In the genomic region with DNA sequence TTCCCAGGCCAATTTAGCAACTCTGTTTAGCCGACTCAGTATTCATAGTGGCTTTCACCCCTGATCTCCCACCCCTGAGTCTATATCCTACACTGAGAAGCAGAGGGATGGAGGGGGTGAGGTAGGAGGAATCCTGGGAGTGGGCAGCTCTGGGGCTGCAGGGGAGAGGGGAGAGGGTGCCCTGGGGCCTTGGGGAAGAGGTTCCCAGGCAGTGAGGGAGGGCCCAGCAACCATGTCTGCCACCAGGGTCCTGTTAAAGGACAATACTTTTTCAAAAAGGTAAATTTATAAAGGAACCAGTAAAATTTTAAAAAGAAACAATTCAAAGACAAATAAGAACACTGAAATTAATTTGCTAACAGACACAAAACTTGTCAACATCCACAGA, we compare ENCODE assay signal across 20 cellular contexts. TPM values are rescaled to one million over a fixed set of nuclear protein-coding genes. Genes with fewer than 3 reads are reported as not detected.
DNase-seq lines count a peak whose midpoint lies in the region; ATAC-seq and TF ChIP-seq lines count a peak whose summit lies in the region.
"Had no signal": no experiment of that assay in that cellular context is flagged by ENCODE, and none has a peak within 500 bp of the region (broad histone marks: within the 10 kb centered on the region; RNA-seq: fewer than 3 reads in every experiment).

No MANE protein-coding gene starts in this region.

- intact Hi-C loops in CD4-positive, alpha-beta memory T cell (cut with micrococcal nuclease), result loop anchor here (5.0 to 10.0 kb wide), 3 partner anchors 42 to 365 kb away; a partner anchor contains a TSS

- no peak overlapping the region for H3K27ac ChIP-seq in CD4-positive, alpha-beta memory T cell (ENCODE audit: low read depth, low read length)
- H3K27ac ChIP-seq in HEK293 (ENCODE audit: extremely low read depth, low read depth, low read length) (no peak overlapping the region), gastroesophageal sphincter (peak overlapping the region in 1 of 4 donors; percentile 13)
- H3K27ac ChIP-seq: BLaER1, KMS-11, SJCRH30 had no signal

- WGBS in gastroesophageal sphincter (ENCODE audit: low coverage in 1 of 2), 2 donors, result no CpG with 5 or more reads among the region's 1 CpG

- no peak for ATAC-seq in effector memory CD8-positive, alpha-beta T cell (replicated peaks)
- ATAC-seq in stimulated activated naive B cell treated with anti-CD40 and anti-IgM and Interleukin-4, amounts not matched to agents 10 μg/mL and 1 μg/mL and 100 μg/mL, for 72 hours (replicated peaks), result no peak
- no peak for ATAC-seq in esophagus mucosa
- no peak for ATAC-seq in gastroesophageal sphincter
- no peak for ATAC-seq in HG02588 (IDR thresholded peaks at IDR 0.05; ENCODE audit: unreplicated experiment)

- no peaks in the 10 kb centered on the region for H3K9me3 ChIP-seq in CD4-positive, alpha-beta memory T cell (ENCODE audit: control insufficient read depth in 1 of 2, low read length in 2 of 2)
- H3K9me3 ChIP-seq in HEK293 (ENCODE audit: control insufficient read depth, insufficient read depth, low read depth, low read length) (no peaks in the 10 kb centered on the region), gastroesophageal sphincter (no peaks in the 10 kb centered on the region)
- H3K9me3 ChIP-seq: BLaER1, SJCRH30 had no signal

- H3K4me3 Mint-ChIP-seq in CD4-positive, alpha-beta memory T cell, result no peak overlapping the region
- no peak overlapping the region for H3K4me3 Mint-ChIP-seq in effector memory CD8-positive, alpha-beta T cell
- H3K4me3 Mint-ChIP-seq in stimulated activated naive B cell treated with anti-CD40 and anti-IgM and Interleukin-4, amounts not matched to agents 10 μg/mL and 1 μg/mL and 100 μg/mL, for 72 hours, result no peak overlapping the region
- H3K4me3 Mint-ChIP-seq: HFFc6 had no signal

- CTCF ChIA-PET in CD4-positive, alpha-beta memory T cell (lab: Charles Lee; ENCODE audit: partially characterized antibody), result interaction anchor here (0.9 to 1.6 kb wide), 4 partner anchors 37 to 123 kb away, joined by 3 to 6 read pairs (median 4); no protein-coding TSS in a partner anchor
- CTCF ChIA-PET in HEK293 (lab: Yijun Ruan, JAX), result interaction anchor here (0.9 to 1.6 kb wide), 4 partner anchors 71 to 365 kb away, joined by 3 to 11 read pairs (median 4); no protein-coding TSS in a partner anchor

- peaks cover 0 to 2% of the 10 kb centered on the region in 2 donors for H3K36me3 Mint-ChIP-seq in CD4-positive, alpha-beta memory T cell
- peaks cover 9% of the 10 kb centered on the region for H3K36me3 Mint-ChIP-seq in effector memory CD8-positive, alpha-beta T cell (ENCODE audit: insufficient read depth)
- H3K36me3 Mint-ChIP-seq in stimulated activated naive B cell treated with anti-CD40 and anti-IgM and Interleukin-4, amounts not matched to agents 10 μg/mL and 1 μg/mL and 100 μg/mL, for 72 hours, result peaks cover 2 to 7% of the 10 kb centered on the region in 2 donors

- no peak for TF ChIP-seq EP300 in gastroesophageal sphincter (IDR thresholded peaks at IDR 0.05)

- H3K36me3 ChIP-seq in CD4-positive, alpha-beta memory T cell (ENCODE audit: insufficient read depth, low read length), result no peaks in the 10 kb centered on the region
- peaks cover 10 to 57% of the 10 kb centered on the region in 2 experiments; a peak in 2 of 3 replicates for H3K36me3 ChIP-seq in HEK293 (ENCODE audit: control insufficient read depth in 2 of 2, insufficient read depth in 1 of 2, low read length in 2 of 2)
- H3K36me3 ChIP-seq in gastroesophageal sphincter, result peaks cover 0 to 81% of the 10 kb centered on the region in 2 donors
- H3K36me3 ChIP-seq: SJCRH30 had no signal

- no peak overlapping the region for H3K4me3 ChIP-seq in CD4-positive, alpha-beta memory T cell (ENCODE audit: low read length in 2 of 2)
- H3K4me3 ChIP-seq in HEK293 (ENCODE audit: low read depth, low read length) (no peak overlapping the region), gastroesophageal sphincter (no peak overlapping the region)
- H3K4me3 ChIP-seq: BLaER1, SJCRH30 had no signal

- no peak for TF ChIP-seq POLR2A in gastroesophageal sphincter (IDR thresholded peaks at IDR 0.05)

- no peak for TF ChIP-seq CTCF in HEK293 (tag by site-specific recombination; IDR thresholded peaks at IDR 0.05)
- TF ChIP-seq CTCF in gastroesophageal sphincter (IDR thresholded peaks at IDR 0.05), result no peak

- POLR2A ChIA-PET in CD4-positive, alpha-beta memory T cell (lab: Charles Lee; ENCODE audit: partially characterized antibody), result interaction anchor here (0.6 to 3.0 kb wide), 10 partner anchors 12 to 71 kb away, joined by 3 to 17 read pairs (median 4); a partner anchor contains a TSS
- POLR2A ChIA-PET in HEK293 (lab: Yijun Ruan, JAX), result interaction anchor here (2.0 kb wide), 1 partner anchor 63 kb away, joined by 5 read pairs; a partner anchor contains a TSS

- peak overlapping the region in 4 of 7 donors; percentile 18 to 53 (median 42) for H3K27ac Mint-ChIP-seq in CD4-positive, alpha-beta memory T cell
- H3K27ac Mint-ChIP-seq in effector memory CD8-positive, alpha-beta T cell, result peak overlapping the region; percentile 49 to 80
- H3K27ac Mint-ChIP-seq in stimulated activated naive B cell treated with anti-CD40 and anti-IgM and Interleukin-4, amounts not matched to agents 10 μg/mL and 1 μg/mL and 100 μg/mL, for 72 hours, result peak overlapping the region; percentile 51
- H3K27ac Mint-ChIP-seq: HFFc6 had no signal

- H3K27me3 ChIP-seq in CD4-positive, alpha-beta memory T cell (ENCODE audit: insufficient read depth, low read length), result no peaks in the 10 kb centered on the region
- no peaks in the 10 kb centered on the region for H3K27me3 ChIP-seq in gastroesophageal sphincter
- H3K27me3 ChIP-seq: BLaER1, SJCRH30 had no signal

- H3K4me1 ChIP-seq in CD4-positive, alpha-beta memory T cell (ENCODE audit: insufficient read depth, low read length), result peaks cover 16% of the 10 kb centered on the region
- H3K4me1 ChIP-seq in HEK293 (ENCODE audit: control insufficient read depth, insufficient read depth, low read length), result no peaks in the 10 kb centered on the region
- H3K4me1 ChIP-seq in gastroesophageal sphincter, result peaks cover 0 to 17% (median 7%) of the 10 kb centered on the region in 3 donors
- H3K4me1 ChIP-seq: SJCRH30 had no signal

- H3K9me3 Mint-ChIP-seq in CD4-positive, alpha-beta memory T cell, result no peaks in the 10 kb centered on the region
- no peaks in the 10 kb centered on the region for H3K9me3 Mint-ChIP-seq in effector memory CD8-positive, alpha-beta T cell
- no peaks in the 10 kb centered on the region for H3K9me3 Mint-ChIP-seq in stimulated activated naive B cell treated with anti-CD40 and anti-IgM and Interleukin-4, amounts not matched to agents 10 μg/mL and 1 μg/mL and 100 μg/mL, for 72 hours
- H3K9me3 Mint-ChIP-seq: HFFc6 had no signal

- peaks cover 13 to 35% (median 23%) of the 10 kb centered on the region in 4 donors for H3K4me1 Mint-ChIP-seq in CD4-positive, alpha-beta memory T cell
- peaks cover 16 to 25% of the 10 kb centered on the region in 2 donors for H3K4me1 Mint-ChIP-seq in effector memory CD8-positive, alpha-beta T cell (ENCODE audit: low read depth in 2 of 2)
- H3K4me1 Mint-ChIP-seq in stimulated activated naive B cell treated with anti-CD40 and anti-IgM and Interleukin-4, amounts not matched to agents 10 μg/mL and 1 μg/mL and 100 μg/mL, for 72 hours, result peaks cover 7 to 10% of the 10 kb centered on the region in 2 donors

- DNase-seq in CD4-positive, alpha-beta memory T cell, result no peak
- no peak for DNase-seq in effector memory CD8-positive, alpha-beta T cell
- DNase-seq in stimulated activated naive B cell treated with anti-CD40 and anti-IgM and Interleukin-4, amounts not matched to agents 10 μg/mL and 1 μg/mL and 100 μg/mL, for 72 hours, result no peak
- no peak for DNase-seq in occipital lobe (lab: John Stamatoyannopoulos, UW)
- DNase-seq: DMS 273 treated with DMSO at 0.1 percent for 48 hours, DND-41, HFFc6, MV-4-11, NCI-H1417, NCI-H187 treated with DMSO at 0.1 percent for 48 hours, NCI-H526, SJCRH30 had no signal

- H3K27me3 Mint-ChIP-seq in CD4-positive, alpha-beta memory T cell, result no peaks in the 10 kb centered on the region
- H3K27me3 Mint-ChIP-seq in effector memory CD8-positive, alpha-beta T cell, result no peaks in the 10 kb centered on the region
- H3K27me3 Mint-ChIP-seq in stimulated activated naive B cell treated with anti-CD40 and anti-IgM and Interleukin-4, amounts not matched to agents 10 μg/mL and 1 μg/mL and 100 μg/mL, for 72 hours, result no peaks in the 10 kb centered on the region

TF ChIP-seq in HEK293, 187 proteins besides CTCF, POLR2A, EP300 and RAD21:
- TF ChIP-seq ZNF555 (tag by site-specific recombination; conservative IDR thresholded peaks at IDR 0.05) (no peak), EGR2 (tag by site-specific recombination; IDR thresholded peaks at IDR 0.05; ENCODE audit: low read depth) (peak; percentile 11; the same call in 1 of the 2 replicates)

RNA-seq across cellular contexts. Expression of a gene that starts 30.3 kb away (rescaled TPM):
- 1 to 10 TPM; 2.1 to 3.0 TPM for total RNA-seq in CD4-positive, alpha-beta memory T cell
- under 1 TPM; 0.34 to 0.56 TPM for polyA plus RNA-seq in CD4-positive, alpha-beta memory T cell
- 89.7 TPM for total RNA-seq in esophagus mucosa
- 100 to 1,000 TPM in 3 of 4 donors, 10 to 100 TPM in 1; 74.0 to 133 (median 101) TPM for total RNA-seq in gastroesophageal sphincter
- 7.2 TPM for total RNA-seq in occipital lobe

RNA-seq across cellular contexts. Expression of a gene that starts 42.0 kb away (rescaled TPM):
- total RNA-seq in CD4-positive, alpha-beta memory T cell, result 100 to 1,000 TPM; 476 to 507 TPM
- 10 to 100 TPM; 46.2 to 79.5 TPM for polyA plus RNA-seq in CD4-positive, alpha-beta memory T cell
- total RNA-seq in esophagus mucosa (23.0 TPM), gastroesophageal sphincter (10 to 100 TPM; 10.9 to 55.9 (median 23.8) TPM), occipital lobe (1.1 TPM)

RNA-seq across cellular contexts. Expression of a gene that starts 48.7 kb away (rescaled TPM):
- total RNA-seq in CD4-positive, alpha-beta memory T cell, result under 1 TPM; 0.55 to 0.75 TPM
- polyA plus RNA-seq in CD4-positive, alpha-beta memory T cell, result not detected
- total RNA-seq in esophagus mucosa, result not detected
- 1 to 10 TPM in 1 of 4 donors, under 1 TPM in 1, not detected in 2; 0.35 to 1.4 TPM for total RNA-seq in gastroesophageal sphincter
- total RNA-seq in occipital lobe, result 0.47 TPM
- total RNA-seq: A673, G401, HFFc6 had no signal

Comparison
In these comparisons a context has a peak if more than half of its experiments do, and no peak if none do; other contexts are left out.
1. RNA of a gene that starts 42.0 kb away (total RNA-seq): 476 to 507 TPM in CD4-positive, alpha-beta memory T cell; 10.9 to 55.9 TPM in gastroesophageal sphincter, 23.0 TPM in esophagus mucosa (single experiment) and 1.1 TPM in occipital lobe (single experiment); every median in the first group is over 4 times any median in the second.
2. Peak in every context shown above with its lines, with median percentiles within 50 percentile points of each other: H3K27ac Mint-ChIP-seq.